Comparison of ENCODE assay signal across 23 cellular contexts in the genomic region with DNA sequence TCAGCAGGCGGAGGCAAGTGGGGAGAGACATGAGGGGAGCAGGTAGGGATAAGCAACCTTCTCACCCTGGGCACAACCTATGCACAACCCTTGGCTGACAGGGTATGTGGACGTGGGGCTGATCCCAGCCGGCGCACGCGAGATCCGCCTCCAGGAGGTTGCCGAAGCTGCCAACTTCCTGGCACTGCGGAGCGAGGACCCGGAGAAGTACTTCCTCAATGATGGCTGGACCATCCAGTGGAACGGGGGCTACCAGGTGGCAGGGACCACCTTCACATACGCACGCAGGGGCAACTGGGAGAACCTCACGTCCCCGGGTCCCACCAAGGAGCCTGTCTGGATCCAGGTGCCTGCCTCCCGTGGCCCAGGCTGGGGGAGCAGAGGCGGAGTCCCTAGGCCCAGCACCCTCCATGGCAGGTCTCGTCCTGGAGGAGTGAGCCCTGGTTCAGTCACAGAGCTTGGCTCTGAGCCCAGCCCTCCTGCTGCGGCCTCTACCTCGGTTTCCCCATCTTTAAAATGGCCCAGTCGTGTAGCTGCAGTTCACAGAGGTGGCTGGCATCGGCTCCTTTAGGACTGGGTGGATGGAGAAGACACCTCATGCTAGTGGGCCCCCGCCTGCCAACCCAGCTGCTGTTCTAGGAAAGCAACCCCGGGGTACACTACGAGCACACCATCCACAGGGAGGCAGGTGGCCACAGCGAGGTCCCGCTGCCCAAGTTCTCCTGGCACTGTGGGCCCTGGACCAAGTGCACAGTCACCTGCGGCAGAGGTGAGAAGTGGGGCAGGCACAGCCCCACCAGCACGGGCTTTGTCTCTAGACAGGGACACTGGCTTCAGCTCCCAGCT.
"Had no signal": no experiment of that assay in that cellular context is flagged by ENCODE, and none has a peak within 500 bp of the region (broad histone marks: within the 10 kb centered on the region; RNA-seq: fewer than 3 reads in every experiment).

No MANE protein-coding gene starts in this region.

- H3K36me3 ChIP-seq: ascending aorta had no signal

- FAIRE-seq: RCC 7860 had no signal

- H3K9me3 ChIP-seq: ascending aorta, body of pancreas had no signal

- H3K27ac ChIP-seq: ascending aorta, body of pancreas, KMS-11, VCaP had no signal

- ATAC-seq: activated CD4-positive, alpha-beta T cell treated with anti-CD3 and anti-CD28 coated beads for 36 hours; activated naive CD4-positive, alpha-beta T cell treated with anti-CD3 and anti-CD28 coated beads, Interleukin-2, amount 50 U/mL, for 72 hours; activated naive CD8-positive, alpha-beta T cell treated with anti-CD3 and anti-CD28 coated beads, Interleukin-2, amount 50 U/mL, for 24 hours; body of pancreas; T-cell had no signal

- H3K4me1 ChIP-seq: ascending aorta, body of pancreas had no signal

- H3K4me3 ChIP-seq: ascending aorta, body of pancreas had no signal

- H3K4me2 ChIP-seq: KMS-11 had no signal

- H3K9ac ChIP-seq: KMS-11 had no signal

- H3K27me3 ChIP-seq: ascending aorta, body of pancreas had no signal

- DNase-seq: activated CD4-positive, alpha-beta memory T cell treated with anti-CD3 and anti-CD28 coated beads, Interleukin-2, amount 10 ng/mL, durations not matched to agents 7 days and 5 days; activated CD4-positive, alpha-beta T cell treated with anti-CD3 and anti-CD28 coated beads for 36 hours; activated CD4-positive, alpha-beta T cell treated with anti-CD3 and anti-CD28 coated beads, Interleukin-2, amount 50 U/mL, for 1 hour; activated naive CD4-positive, alpha-beta T cell treated with Interleukin-2 at 50 U/mL for 16 hours; activated naive CD8-positive, alpha-beta T cell treated with anti-CD3 and anti-CD28 coated beads, Interleukin-2, amount 50 U/mL, for 24 hours; activated T-cell treated with anti-CD3 and anti-CD28 coated beads, Interleukin-2, amount 50 U/mL, for 1 hour; amniotic stem cell; body of pancreas; central memory CD4-positive, alpha-beta T cell; NCI-H1092; NCI-H1417 treated with DMSO at 0.1 percent for 48 hours; NCI-H1694 treated with DMSO at 0.1 percent for 48 hours; NCI-H2029 treated with DMSO at 0.1 percent for 48 hours; NCI-H510A treated with DMSO at 0.1 percent for 48 hours; NCI-H69; NK-92 treated with Interleukin-12 subunit alpha and Interleukin-12 subunit beta, amount 100 ng/mL, for 24 hours; SHP77 treated with DMSO at 0.1 percent for 48 hours had no signal
